In genomic region chr3:22122567-22122966, GRCh38 we compare ENCODE assay signal across 13 cellular contexts.
A peak's percentile ranks its signal among the peaks of the same experiment; 100 is the strongest.
DNase-seq lines count a peak whose midpoint lies in the region; ATAC-seq lines count a peak whose summit lies in the region.
"Had no signal": no experiment of that assay in that cellular context is flagged by ENCODE, and none has a peak within 500 bp of the region (broad histone marks: within the 10 kb centered on the region; RNA-seq: fewer than 3 reads in every experiment).

No MANE protein-coding gene starts in this region.

- DNase-seq in NAMALWA (ENCODE audit: low spot score) (no peak), globus pallidus (ENCODE audit: low spot score) (no peak), Right ventricle myocardium superior (no peak)
- no peak for DNase-seq in activated T-cell treated with anti-CD3 and anti-CD28 coated beads, Interleukin-2, amount 50 U/mL, for 72 hours
- DNase-seq: activated naive CD4-positive, alpha-beta T cell treated with anti-CD3 and anti-CD28 coated beads for 36 hours; central memory CD4-positive, alpha-beta T cell; stimulated activated naive CD8-positive, alpha-beta T cell treated with anti-CD3 and anti-CD28 coated beads, Interleukin-15, Interleukin-2, amounts not matched to agents 100 U/mL and 50 U/mL, for 24 hours; T-helper 1 cell had no signal

- no peak overlapping the region for H3K4me3 Mint-ChIP-seq in activated T-cell treated with anti-CD3 and anti-CD28 coated beads, Interleukin-2, amount 50 U/mL, for 72 hours
- H3K4me3 Mint-ChIP-seq: activated naive CD4-positive, alpha-beta T cell treated with anti-CD3 and anti-CD28 coated beads for 36 hours; memory B cell had no signal

- intact Hi-C loops in Right ventricle myocardium superior (cut with DNase I), result no loop called here

- H3K27ac Mint-ChIP-seq in activated T-cell treated with anti-CD3 and anti-CD28 coated beads, Interleukin-2, amount 50 U/mL, for 72 hours, result no peak overlapping the region
- H3K27ac Mint-ChIP-seq: activated naive CD4-positive, alpha-beta T cell treated with anti-CD3 and anti-CD28 coated beads for 36 hours; memory B cell had no signal

- ATAC-seq in GM18870 (IDR thresholded peaks at IDR 0.05; ENCODE audit: unreplicated experiment) (peak; percentile 84), GM21526 (IDR thresholded peaks at IDR 0.05; ENCODE audit: low FRiP score, unreplicated experiment) (peak; percentile 82), HG03025 (IDR thresholded peaks at IDR 0.05; ENCODE audit: low FRiP score, unreplicated experiment) (peak; percentile 79), HG03571 (IDR thresholded peaks at IDR 0.05; ENCODE audit: unreplicated experiment) (peak; percentile 59), Right ventricle myocardium superior (ENCODE audit: poor library complexity) (no peak)
- no peak for ATAC-seq in activated T-cell treated with anti-CD3 and anti-CD28 coated beads, Interleukin-2, amount 50 U/mL, for 72 hours (replicated peaks in 1 of 2)
- ATAC-seq: stimulated activated naive CD8-positive, alpha-beta T cell treated with anti-CD3 and anti-CD28 coated beads, Interleukin-15, Interleukin-2, amounts not matched to agents 100 U/mL and 50 U/mL, for 24 hours had no signal

- H3K36me3 Mint-ChIP-seq in activated T-cell treated with anti-CD3 and anti-CD28 coated beads, Interleukin-2, amount 50 U/mL, for 72 hours (ENCODE audit: insufficient read depth in 2 of 2), result no peaks in the 10 kb centered on the region
- H3K36me3 Mint-ChIP-seq: memory B cell had no signal

- peaks cover 2% of the 10 kb centered on the region in 2 donors for H3K9me3 Mint-ChIP-seq in activated T-cell treated with anti-CD3 and anti-CD28 coated beads, Interleukin-2, amount 50 U/mL, for 72 hours
- H3K9me3 Mint-ChIP-seq: activated naive CD4-positive, alpha-beta T cell treated with anti-CD3 and anti-CD28 coated beads for 36 hours; memory B cell had no signal

- H3K27me3 Mint-ChIP-seq in activated T-cell treated with anti-CD3 and anti-CD28 coated beads, Interleukin-2, amount 50 U/mL, for 72 hours (ENCODE audit: low read depth), result no peaks in the 10 kb centered on the region
- H3K27me3 Mint-ChIP-seq: memory B cell had no signal

- H3K4me1 Mint-ChIP-seq in activated T-cell treated with anti-CD3 and anti-CD28 coated beads, Interleukin-2, amount 50 U/mL, for 72 hours (ENCODE audit: low read depth), result no peaks in the 10 kb centered on the region
- H3K4me1 Mint-ChIP-seq: memory B cell had no signal

Comparison
In these comparisons a context has a peak if more than half of its experiments do, and no peak if none do; other contexts are left out.
1. ATAC-seq: peak in GM18870 (single experiment), GM21526 (single experiment), HG03025 (single experiment) and HG03571 (single experiment); none in Right ventricle myocardium superior (single experiment) and activated T-cell treated with anti-CD3 and anti-CD28 coated beads, Interleukin-2, amount 50 U/mL, for 72 hours (0 of 2).